ENCODE assay signal across 13 cellular contexts in genomic region chr6:52976149-52976548, GRCh38. TPM values are rescaled to one million over a fixed set of nuclear protein-coding genes. Genes with fewer than 3 reads are reported as not detected.
A peak's percentile ranks its signal among the peaks of the same experiment; 100 is the strongest.
DNase-seq lines count a peak whose midpoint lies in the region; ATAC-seq, FAIRE-seq and TF ChIP-seq lines count a peak whose summit lies in the region.
"Had no signal": no experiment of that assay in that cellular context is flagged by ENCODE, and none has a peak within 500 bp of the region (broad histone marks: within the 10 kb centered on the region; RNA-seq: fewer than 3 reads in every experiment).

No MANE protein-coding gene starts in this region.

- H4K91ac ChIP-seq in H1 (replicated peaks; ENCODE audit: insufficient read length, low read length): no peak overlapping the region

- TF ChIP-seq RAD21 in H1 (IDR thresholded peaks at IDR 0.05 in 1 of 2, conservative IDR thresholded peaks at IDR 0.05 in 1 of 2; ENCODE audit: low read depth in 2 of 2, low read length in 2 of 2): no peak

- H3K79me2 ChIP-seq in DOHH2 (ENCODE audit: control insufficient read depth, low read length): no peaks in the 10 kb centered on the region
- no peaks in the 10 kb centered on the region for H3K79me2 ChIP-seq in H1 (ENCODE audit: control insufficient read depth in 1 of 2, insufficient read depth in 2 of 2, low read length in 2 of 2)
- no peaks in the 10 kb centered on the region for H3K79me2 ChIP-seq in osteoblast (ENCODE audit: insufficient read depth, low read length)

- no peak overlapping the region for H3K9ac ChIP-seq in H1 (replicated peaks in 1 of 4; ENCODE audit: extremely low read depth in 1 of 4, low read depth in 3 of 4, low read length in 3 of 4)

- H3F3A ChIP-seq in DOHH2 (ENCODE audit: control insufficient read depth, insufficient read depth): no peaks in the 10 kb centered on the region

- H2BK15ac ChIP-seq in H1 (ENCODE audit: low read length): no peak overlapping the region

- H2BK120ac ChIP-seq in H1 (replicated peaks; ENCODE audit: low read depth, low read length): no peak overlapping the region

- H3K79me1 ChIP-seq in H1 (ENCODE audit: low read depth, low read length): no peaks in the 10 kb centered on the region

- POLR2A ChIA-PET in H1 (lab: Charles Lee; ENCODE audit: partially characterized antibody): interaction anchor here (0.7 kb wide), 1 partner anchor 90 kb away, joined by 3 read pairs; no protein-coding TSS in a partner anchor

- peak; percentile 18 for ATAC-seq in GM21390 (IDR thresholded peaks at IDR 0.05; ENCODE audit: unreplicated experiment)
- peak; percentile 8 for ATAC-seq in HG03378 (IDR thresholded peaks at IDR 0.05; ENCODE audit: unreplicated experiment)
- ATAC-seq in sciatic nerve: no peak

- H2AK5ac ChIP-seq in H1 (ENCODE audit: low read depth, low read length): no peak overlapping the region

- TF ChIP-seq EP300 in H1 (IDR thresholded peaks at IDR 0.05; ENCODE audit: borderline replicate concordance in 1 of 2, low read depth in 2 of 2, low read length in 2 of 2): no peak

- no peak overlapping the region for H3K4me3 Mint-ChIP-seq in nephron progenitor cell
- H3K4me3 Mint-ChIP-seq: natural killer cell had no signal

- H2BK12ac ChIP-seq in H1 (ENCODE audit: low read depth, low read length): no peak overlapping the region

- no peak overlapping the region for H3K56ac ChIP-seq in H1 (replicated peaks; ENCODE audit: insufficient read length, low read depth, low read length)

- H3K27ac ChIP-seq in DOHH2 (ENCODE audit: low read depth, low read length) (peak overlapping the region; percentile 67), H1 (ENCODE audit: low read depth, low read length) (no peak overlapping the region), osteoblast (ENCODE audit: low read depth, low read length) (no peak overlapping the region)
- H3K27ac ChIP-seq: right lobe of liver had no signal

- H3K9me3 Mint-ChIP-seq in nephron progenitor cell: no peaks in the 10 kb centered on the region
- H3K9me3 Mint-ChIP-seq: natural killer cell had no signal

- H4K8ac ChIP-seq in H1 (ENCODE audit: extremely low read depth, insufficient read depth, low read length): peak overlapping the region; percentile 71; the same call in 1 of the 2 replicates

- DNase-seq in H1 (ENCODE audit: low read depth in 1 of 2, low spot score in 2 of 2): no peak
- DNase-seq in sciatic nerve (ENCODE audit: low spot score): no peak
- DNase-seq in nephron progenitor cell: no peak
- no peak for DNase-seq in osteoblast (ENCODE audit: insufficient read length, low spot score, missing footprints)
- no peak for DNase-seq in cerebellum (ENCODE audit: low spot score)
- DNase-seq: natural killer cell, NCI-H1105 treated with DMSO at 0.1 percent for 48 hours had no signal

- H3K4ac ChIP-seq in H1 (replicated peaks; ENCODE audit: insufficient read length, low read depth, low read length): no peak overlapping the region

- TF ChIP-seq POLR2A in H1 (IDR thresholded peaks at IDR 0.05; ENCODE audit: control extremely low read depth in 1 of 2, low read depth in 2 of 2, low read length in 2 of 2): no peak

- peaks cover 19% of the 10 kb centered on the region for H3K36me3 Mint-ChIP-seq in nephron progenitor cell (ENCODE audit: low read depth)
- H3K36me3 Mint-ChIP-seq: natural killer cell had no signal

- no peak overlapping the region for H2BK20ac ChIP-seq in H1 (ENCODE audit: low read length)

- H3K36me3 ChIP-seq in DOHH2 (ENCODE audit: control insufficient read depth, low read length): no peaks in the 10 kb centered on the region
- no peaks in the 10 kb centered on the region; a peak in 1 of 8 replicates for H3K36me3 ChIP-seq in H1 (ENCODE audit: control insufficient read depth in 2 of 4, insufficient read depth in 4 of 4, low read length in 3 of 4)
- H3K36me3 ChIP-seq in osteoblast (ENCODE audit: insufficient read depth, low read length): no peaks in the 10 kb centered on the region
- H3K36me3 ChIP-seq: BLaER1 treated with 17β-estradiol and CSF1 and Interleukin-3, amounts not matched to agents 10 nM and 100 nM; right lobe of liver had no signal

- H3K27ac Mint-ChIP-seq in nephron progenitor cell: no peak overlapping the region
- H3K27ac Mint-ChIP-seq: natural killer cell had no signal

- H3K27me3 ChIP-seq in DOHH2 (ENCODE audit: control insufficient read depth, low read length) (no peaks in the 10 kb centered on the region), H1 (replicated peaks in 1 of 4; ENCODE audit: control insufficient read depth in 3 of 4, extremely low read depth in 1 of 4, insufficient read depth in 3 of 4, low read length in 3 of 4) (no peaks in the 10 kb centered on the region), osteoblast (ENCODE audit: insufficient read depth, low read length) (no peaks in the 10 kb centered on the region)
- H3K27me3 ChIP-seq: right lobe of liver had no signal

- no peaks in the 10 kb centered on the region for H3K27me3 Mint-ChIP-seq in nephron progenitor cell (ENCODE audit: low read depth, poor library complexity)

- CTCF ChIA-PET in H1 (lab: Charles Lee; ENCODE audit: partially characterized antibody): interaction anchor here (0.7 to 1.0 kb wide), 2 partner anchors 10 to 21 kb away, joined by 3 read pairs; no protein-coding TSS in a partner anchor

- H4K5ac ChIP-seq in H1 (ENCODE audit: insufficient read length, low read depth, low read length): no peak overlapping the region

- intact Hi-C loops in sciatic nerve (cut with DNase I): no loop called here

- H2BK5ac ChIP-seq in H1 (ENCODE audit: low read depth, low read length): no peak overlapping the region

- FAIRE-seq in H1 (lab: Jason Lieb, UNC): no peak
- FAIRE-seq: GM18507 had no signal

- H2AFZ ChIP-seq in H1 (ENCODE audit: low read length): no peak overlapping the region
- H2AFZ ChIP-seq in osteoblast (ENCODE audit: low read length): no peak overlapping the region

- peaks cover 15% of the 10 kb centered on the region for H3K4me1 Mint-ChIP-seq in nephron progenitor cell
- H3K4me1 Mint-ChIP-seq: natural killer cell had no signal

- no peaks in the 10 kb centered on the region for H3K23me2 ChIP-seq in H1 (ENCODE audit: low read depth, low read length)

- TF ChIP-seq CTCF in DOHH2 (IDR thresholded peaks at IDR 0.05; ENCODE audit: low read depth, low read length, poor library complexity, severe bottlenecking): no peak
- TF ChIP-seq CTCF in H1 (IDR thresholded peaks at IDR 0.05; ENCODE audit: control extremely low read depth in 1 of 3, insufficient read depth in 1 of 3, low read depth in 1 of 3, low read length in 3 of 3): no peak
- no peak for TF ChIP-seq CTCF in nephron progenitor cell (IDR thresholded peaks at IDR 0.05)
- TF ChIP-seq CTCF in osteoblast (IDR thresholded peaks at IDR 0.05; ENCODE audit: extremely low read depth, low read depth, low read length): no peak

- H3K23ac ChIP-seq in H1 (ENCODE audit: insufficient read length): no peak overlapping the region

- no peak overlapping the region; the same call in 1 of the 2 replicates for H3K18ac ChIP-seq in H1 (ENCODE audit: extremely low read depth, low read length)

- H3K9me3 ChIP-seq in DOHH2 (ENCODE audit: control insufficient read depth, insufficient read depth, low read length) (no peaks in the 10 kb centered on the region), H1 (ENCODE audit: insufficient read depth in 2 of 2, low read depth in 1 of 2, low read length in 1 of 2) (no peaks in the 10 kb centered on the region), osteoblast (ENCODE audit: low read depth, low read length) (no peaks in the 10 kb centered on the region)
- H3K9me3 ChIP-seq: right lobe of liver had no signal

- H3K4me2 ChIP-seq in DOHH2 (ENCODE audit: low read length) (peak overlapping the region; percentile 56), H1 (ENCODE audit: insufficient read depth in 1 of 2, low read depth in 2 of 2, low read length in 2 of 2) (no peak overlapping the region; a peak in 1 of 4 replicates), osteoblast (ENCODE audit: insufficient read depth, low read length) (no peak overlapping the region)

- H3K14ac ChIP-seq in H1 (ENCODE audit: insufficient read length): no peak overlapping the region

- H3K4me1 ChIP-seq in DOHH2 (ENCODE audit: control insufficient read depth, low read length) (peaks cover 48% of the 10 kb centered on the region), H1 (replicated peaks in 1 of 4; ENCODE audit: control insufficient read depth in 3 of 4, insufficient read depth in 4 of 4, low read length in 3 of 4) (peaks cover 0 to 3% (median 1%) of the 10 kb centered on the region in 4 experiments; a peak in 3 of 7 replicates), osteoblast (ENCODE audit: insufficient read depth, low read length) (no peaks in the 10 kb centered on the region)
- H3K4me1 ChIP-seq: right lobe of liver had no signal

- 76% methylated on average over 4 of the region's 4 CpGs; no CpG with 5 or more reads in 1 of the 2 experiments for WGBS in H1 (ENCODE audit: extremely low coverage in 1 of 2, insufficient coverage in 1 of 2, insufficient read length in 1 of 2, insufficient replicate concordance in 2 of 2, low coverage in 1 of 2, low lambda C conversion rate in 2 of 2, missing lambda C conversion rate in 1 of 2), 2 experiments

- H4K20me1 ChIP-seq in DOHH2 (ENCODE audit: control insufficient read depth, insufficient read depth, low read depth, low read length) (no peaks in the 10 kb centered on the region), H1 (replicated peaks in 1 of 2; ENCODE audit: control insufficient read depth in 1 of 2, insufficient read depth in 2 of 2, low read length in 2 of 2) (no peaks in the 10 kb centered on the region), osteoblast (ENCODE audit: insufficient read depth, low read length) (no peaks in the 10 kb centered on the region)
- H4K20me1 ChIP-seq: BLaER1 treated with 17β-estradiol and CSF1 and Interleukin-3, amounts not matched to agents 10 nM and 100 nM had no signal

- no peaks in the 10 kb centered on the region for H3K9me2 ChIP-seq in DOHH2 (replicated peaks; ENCODE audit: control insufficient read depth, low read length)

- H3K4me3 ChIP-seq in DOHH2 (ENCODE audit: low read length) (peak overlapping the region; percentile 52), H1 (ENCODE audit: extremely low read depth in 1 of 4, insufficient read depth in 2 of 4, low read depth in 3 of 4, low read length in 4 of 4) (no peak overlapping the region), osteoblast (ENCODE audit: insufficient read depth, low read length) (no peak overlapping the region)
- H3K4me3 ChIP-seq: BLaER1 treated with 17β-estradiol and CSF1 and Interleukin-3, amounts not matched to agents 10 nM and 100 nM; right lobe of liver had no signal

RNA-seq across cellular contexts. Expression of gene GSTA4, which starts 18.9 kb away (rescaled TPM):
- 13.2 and 13.9 TPM in 2 replicates for total RNA-seq in H1 (2021; fragmentation: NEBNext Ultra II Directional; extraction: Animal tissue kit (Norgen Biotek cat#: 25700))
- polyA plus RNA-seq in H1 (2011; rRNA removed): 12.6 and 21.6 TPM in 2 replicates
- 25.8 TPM for polyA plus RNA-seq in H1 (2011; cell fraction: cytosol; rRNA removed)
- 5.2 TPM for polyA plus RNA-seq in H1 (2011; cell fraction: nucleus; rRNA removed)
- polyA plus RNA-seq in H1 (2012, experiment 1 of 2): 16.3 to 20.3 TPM (median 18.1 TPM) in 4 replicates
- polyA plus RNA-seq in H1 (2012, experiment 2 of 2): 14.5 TPM
- 15.1 TPM for polyA plus RNA-seq in H1 (2013, experiment 1 of 2)
- polyA plus RNA-seq in H1 (2013, experiment 2 of 2): 13.9 TPM
- 8.0 and 8.5 TPM in 2 replicates for polyA minus RNA-seq in H1 (2011; rRNA and poly(A)+ RNA removed)
- 4.6 TPM for polyA minus RNA-seq in H1 (2011; cell fraction: cytosol; rRNA and poly(A)+ RNA removed)
- polyA minus RNA-seq in H1 (2011; cell fraction: nucleus; rRNA and poly(A)+ RNA removed): 6.3 TPM
- 24.1 TPM for total RNA-seq in sciatic nerve
- 33.3 and 36.2 TPM in 2 replicates for total RNA-seq in osteoblast
- total RNA-seq in cerebellum: 84.5 TPM
